In genomic region chr1:30588311-30589073, GRCh38 we compare ENCODE assay signal across 21 cellular contexts.
"Had no signal": no experiment of that assay in that cellular context is flagged by ENCODE, and none has a peak within 500 bp of the region (broad histone marks: within the 10 kb centered on the region; RNA-seq: fewer than 3 reads in every experiment).

No MANE protein-coding gene starts in this region.

- H3K9me3 ChIP-seq: pancreas, prostate gland, right lobe of liver had no signal

- H3K27ac Mint-ChIP-seq: endodermal cell; memory B cell; mesothelial cell of epicardium; natural killer cell treated with Interleukin-12 subunit alpha and Interleukin-12 subunit beta and Interleukin-15 and Interleukin-18, amount 100 ng/mL, for 72 hours; neural progenitor cell; stimulated activated memory B cell treated with anti-CD40 and anti-IgM and Interleukin-4, amounts not matched to agents 10 μg/mL and 1 μg/mL and 100 μg/mL, for 72 hours; stimulated activated naive CD8-positive, alpha-beta T cell treated with anti-CD3 and anti-CD28 coated beads, Interleukin-15, Interleukin-2, amounts not matched to agents 100 ng/mL and 50 ng/mL, for 24 hours had no signal

- H3K36me3 ChIP-seq: neural progenitor cell, pancreas, prostate gland, right lobe of liver, tibial artery had no signal

- H3K27ac ChIP-seq: foreskin keratinocyte, neural progenitor cell, pancreas, prostate gland, right lobe of liver, tibial artery had no signal

- H3K4me1 ChIP-seq: foreskin keratinocyte, neural progenitor cell, pancreas, prostate gland, right lobe of liver, tibial artery had no signal

- H3K36me3 Mint-ChIP-seq: mesothelial cell of epicardium, neural progenitor cell had no signal

- H3K27me3 ChIP-seq: foreskin keratinocyte, pancreas, right lobe of liver had no signal

- H3K4me2 ChIP-seq: neural progenitor cell had no signal

- H3K4me3 ChIP-seq: neural progenitor cell, pancreas, prostate gland, right lobe of liver, tibial artery had no signal

- ATAC-seq: foreskin keratinocyte; left lobe of liver; natural killer cell treated with Interleukin-12 subunit alpha and Interleukin-12 subunit beta and Interleukin-15 and Interleukin-18, amount 100 ng/mL, for 72 hours; pancreas; right lobe of liver; stimulated activated memory B cell treated with anti-CD40 and anti-IgM and Interleukin-4, amounts not matched to agents 10 μg/mL and 1 μg/mL and 100 μg/mL, for 72 hours had no signal

- DNase-seq: dermis blood vessel endothelial cell; effector CD4-positive, alpha-beta T cell; erythroblast; foreskin keratinocyte; kidney glomerular epithelial cell; nucleus accumbens; pancreas; right lobe of liver; stimulated activated CD4-positive, alpha-beta T cell treated with anti-CD3 and anti-CD28 coated beads, Interleukin-15, amount 100 ng/mL, for 24 hours; stimulated activated CD4-positive, alpha-beta T cell treated with anti-CD3 and anti-CD28 coated beads, Interleukin-1b, Interleukin-23, amount 100 ng/mL, for 48 hours; stimulated activated CD4-positive, alpha-beta T cell treated with anti-CD3 and anti-CD28 coated beads, Interleukin-4, amount 100 ng/mL, for 24 hours had no signal

- H3K9ac ChIP-seq: neural progenitor cell had no signal

- H3K4me3 Mint-ChIP-seq: endodermal cell; memory B cell; mesothelial cell of epicardium; natural killer cell treated with Interleukin-12 subunit alpha and Interleukin-12 subunit beta and Interleukin-15 and Interleukin-18, amount 100 ng/mL, for 72 hours; neural progenitor cell; stimulated activated memory B cell treated with anti-CD40 and anti-IgM and Interleukin-4, amounts not matched to agents 10 μg/mL and 1 μg/mL and 100 μg/mL, for 72 hours; stimulated activated naive CD8-positive, alpha-beta T cell treated with anti-CD3 and anti-CD28 coated beads, Interleukin-15, Interleukin-2, amounts not matched to agents 100 ng/mL and 50 ng/mL, for 24 hours had no signal

- H3K4me1 Mint-ChIP-seq: memory B cell; mesothelial cell of epicardium; neural progenitor cell; stimulated activated memory B cell treated with anti-CD40 and anti-IgM and Interleukin-4, amounts not matched to agents 10 μg/mL and 1 μg/mL and 100 μg/mL, for 72 hours had no signal
